1 cellular context compared by ENCODE assay signal in genomic region chr20:46261456-46262253, GRCh38.
TF ChIP-seq lines count a peak whose summit lies in the region.

No MANE protein-coding gene starts in this region.

TF ChIP-seq in H1, 55 proteins besides CTCF, POLR2A, EP300 and RAD21 (continued from another document):
- TF ChIP-seq KDM5A (IDR thresholded peaks at IDR 0.05; ENCODE audit: low read length) (no peak), BACH1 (IDR thresholded peaks at IDR 0.05; ENCODE audit: low read length) (no peak), HDAC6 (IDR thresholded peaks at IDR 0.05; ENCODE audit: low read depth, low read length) (no peak), ASH2L (IDR thresholded peaks at IDR 0.05; ENCODE audit: low read length) (no peak), E2F6 (IDR thresholded peaks at IDR 0.05) (no peak), CEBPB (IDR thresholded peaks at IDR 0.05; ENCODE audit: low read depth, low read length) (no peak), CHD7 (IDR thresholded peaks at IDR 0.05; ENCODE audit: insufficient replicate concordance, low read length) (no peak), HDAC2 (IDR thresholded peaks at IDR 0.05; ENCODE audit: borderline replicate concordance in 1 of 2, low read depth in 2 of 2, low read length in 2 of 2) (no peak), NANOG (IDR thresholded peaks at IDR 0.05; ENCODE audit: insufficient read depth, low read depth, low read length, poor library complexity, severe bottlenecking) (no peak), SP2 (IDR thresholded peaks at IDR 0.05; ENCODE audit: low read length) (no peak), TAF1 (IDR thresholded peaks at IDR 0.05; ENCODE audit: low read depth, low read length) (no peak), USF2 (IDR thresholded peaks at IDR 0.05; ENCODE audit: low read length) (no peak), MAX (IDR thresholded peaks at IDR 0.05) (no peak)
